ENCODE assay signal across 16 cellular contexts in genomic region chr9:106218854-106219253, GRCh38.
DNase-seq lines count a peak whose midpoint lies in the region; ATAC-seq and TF ChIP-seq lines count a peak whose summit lies in the region.
"Had no signal": no experiment of that assay in that cellular context is flagged by ENCODE, and none has a peak within 500 bp of the region (broad histone marks: within the 10 kb centered on the region; RNA-seq: fewer than 3 reads in every experiment).

No MANE protein-coding gene starts in this region.

- DNase-seq in MM.1S (peak; percentile 30), Kasumi-1 (lab: John Stamatoyannopoulos, UW) (no peak), left ventricle myocardium superior (no peak), left lobe of liver (ENCODE audit: low spot score) (no peak), ecto neural progenitor cell (ENCODE audit: low spot score) (no peak)
- DNase-seq: activated CD4-positive, alpha-beta T cell treated with anti-CD3 and anti-CD28 coated beads, Interleukin-2, amount 10 ng/mL, durations not matched to agents 24 days and 14 days; activated T-cell treated with anti-CD3 and anti-CD28 coated beads, Interleukin-2, amount 50 U/mL, for 72 hours; adrenal gland; mucosa of descending colon; NCI-H82 had no signal

- ATAC-seq in GM18519 (IDR thresholded peaks at IDR 0.05; ENCODE audit: low FRiP score, unreplicated experiment) (peak; percentile 76), GM21423 (IDR thresholded peaks at IDR 0.05; ENCODE audit: unreplicated experiment) (peak; percentile 76), HG03039 (IDR thresholded peaks at IDR 0.05; ENCODE audit: unreplicated experiment) (peak; percentile 51), left ventricle myocardium superior (no peak), left lobe of liver (no peak)
- ATAC-seq: mucosa of descending colon, Right ventricle myocardium inferior had no signal

- peaks cover 13% of the 10 kb centered on the region for H3K4me1 ChIP-seq in MM.1S (ENCODE audit: low read length)
- H3K4me1 ChIP-seq: adrenal gland had no signal

- H2AFZ ChIP-seq in MM.1S (ENCODE audit: low read length) = no peak overlapping the region

- intact Hi-C loops in left ventricle myocardium superior (cut with micrococcal nuclease) = no loop called here

- no peak overlapping the region for H3K4me3 ChIP-seq in MM.1S (ENCODE audit: low read length)
- H3K4me3 ChIP-seq: adrenal gland, mucosa of descending colon, thoracic aorta had no signal

- no peaks in the 10 kb centered on the region for H3K36me3 ChIP-seq in MM.1S (replicated peaks; ENCODE audit: insufficient read depth, low read length)
- H3K36me3 ChIP-seq: adrenal gland, thoracic aorta had no signal

- peak overlapping the region; percentile 39; the same call in 1 of the 2 replicates for H3K4me2 ChIP-seq in MM.1S (ENCODE audit: low read depth, low read length)

- no peaks in the 10 kb centered on the region for H3K27me3 ChIP-seq in MM.1S (replicated peaks; ENCODE audit: insufficient read depth, low read length)
- H3K27me3 ChIP-seq: adrenal gland had no signal

- no peaks in the 10 kb centered on the region for H3F3A ChIP-seq in MM.1S (ENCODE audit: insufficient read depth, low read length)

- peak overlapping the region; percentile 36; the same call in 1 of the 2 replicates for H3K27ac ChIP-seq in MM.1S (ENCODE audit: low read length)
- H3K27ac ChIP-seq: adrenal gland, epithelial cell of prostate, thoracic aorta had no signal

- no peaks in the 10 kb centered on the region for H3K9me2 ChIP-seq in MM.1S (replicated peaks; ENCODE audit: insufficient read depth, low read length)

- no peaks in the 10 kb centered on the region for H3K9me3 ChIP-seq in MM.1S (replicated peaks; ENCODE audit: insufficient read depth, low read length)
- H3K9me3 ChIP-seq: adrenal gland, mucosa of descending colon, thoracic aorta had no signal

- H3K79me2 ChIP-seq in MM.1S (ENCODE audit: low read length) = no peaks in the 10 kb centered on the region

- no peak overlapping the region for H3K9ac ChIP-seq in MM.1S (ENCODE audit: low read length)

- TF ChIP-seq CTCF in MM.1S (IDR thresholded peaks at IDR 0.05; ENCODE audit: low read length) = no peak

- no peaks in the 10 kb centered on the region for H4K20me1 ChIP-seq in MM.1S (ENCODE audit: insufficient read depth, low read length)

Comparison
In these comparisons a context has a peak if more than half of its experiments do, and no peak if none do; other contexts are left out.
1. ATAC-seq: peak in GM18519 (single experiment), GM21423 (single experiment) and HG03039 (single experiment); none in left ventricle myocardium superior (single experiment) and left lobe of liver (single experiment).